12 cellular contexts compared by ENCODE assay signal in genomic region chr15:65326109-65326508, GRCh38. TPM values are rescaled to one million over a fixed set of nuclear protein-coding genes. Genes with fewer than 3 reads are reported as not detected.
DNase-seq lines count a peak whose midpoint lies in the region; ATAC-seq and TF ChIP-seq lines count a peak whose summit lies in the region.
"Had no signal": no experiment of that assay in that cellular context is flagged by ENCODE, and none has a peak within 500 bp of the region (broad histone marks: within the 10 kb centered on the region; RNA-seq: fewer than 3 reads in every experiment).

No MANE protein-coding gene starts in this region.

- H3K4me1 Mint-ChIP-seq in Caco-2 (ENCODE audit: low read depth, unreplicated experiment) (no peaks in the 10 kb centered on the region), nephron (peaks cover 23% of the 10 kb centered on the region)
- H3K4me1 Mint-ChIP-seq: activated CD4-positive, alpha-beta T cell treated with anti-CD3 and anti-CD28 coated beads, Interleukin-2, amount 10 ng/mL, durations not matched to agents 24 days and 14 days had no signal

- H3K36me3 Mint-ChIP-seq in Caco-2 (ENCODE audit: insufficient read depth, unreplicated experiment) (peaks cover 29% of the 10 kb centered on the region), nephron (ENCODE audit: low read depth) (peaks cover 21% of the 10 kb centered on the region)

- TF ChIP-seq CTCF in Caco-2 (IDR thresholded peaks at IDR 0.05; ENCODE audit: insufficient read depth in 1 of 2, low read depth in 1 of 2, low read length in 1 of 2, severe bottlenecking in 1 of 2, unreplicated experiment in 1 of 2) (no peak), fibroblast of pulmonary artery (IDR thresholded peaks at IDR 0.05; ENCODE audit: low read length, missing control alignments) (no peak), nephron (IDR thresholded peaks at IDR 0.05; ENCODE audit: unreplicated experiment in 3 of 3) (no peak), stomach (IDR thresholded peaks at IDR 0.05) (no peak)

- H3K4me3 Mint-ChIP-seq in Caco-2 (ENCODE audit: unreplicated experiment) (no peak overlapping the region), nephron (no peak overlapping the region)
- H3K4me3 Mint-ChIP-seq: activated CD4-positive, alpha-beta T cell treated with anti-CD3 and anti-CD28 coated beads, Interleukin-2, amount 10 ng/mL, durations not matched to agents 24 days and 14 days had no signal

- 12 to 22% (median 15%) methylated on average over 9 to 12 of the region's 12 CpGs for WGBS in stomach, 5 donors

- intact Hi-C loops in Caco-2 (cut with micrococcal nuclease; ENCODE audit: unreplicated experiment) (no loop called here), stomach (cut with DNase I; ENCODE audit: low total_unique reads) (no loop called here)

- H3K27me3 ChIP-seq in Caco-2 (replicated peaks; ENCODE audit: control insufficient read depth, insufficient read depth, low read length) (no peaks in the 10 kb centered on the region), stomach (peaks cover 0 to 13% (median 0%) of the 10 kb centered on the region in 3 donors)

- BruUV-seq in Caco-2 (replicated peaks; lab: Mats Ljungman, UMichigan) = no TSS peak

- no peak overlapping the region for H3K4me3 ChIP-seq in Caco-2 (ENCODE audit: low read depth, low read length)
- H3K4me3 ChIP-seq in fibroblast of pulmonary artery (replicated peaks; ENCODE audit: low read depth, low read length) = no peak overlapping the region
- H3K4me3 ChIP-seq in stomach = no peak overlapping the region

- DNase-seq in Caco-2 (no peak), fibroblast of pulmonary artery (ENCODE audit: low read depth) (peak; percentile 25), stomach (no peak), DMS114 treated with DMSO at 0.1 percent for 48 hours (lab: John Stamatoyannopoulos, UW; ENCODE audit: unreplicated experiment) (no peak), GDM1 (lab: John Stamatoyannopoulos, UW) (no peak)
- DNase-seq: activated CD4-positive, alpha-beta T cell treated with anti-CD3 and anti-CD28 coated beads, Interleukin-2, amount 10 ng/mL, durations not matched to agents 24 days and 14 days had no signal

- H3K27ac ChIP-seq in stomach = no peak overlapping the region
- H3K27ac ChIP-seq: KMS-11 had no signal

- H3K9me3 Mint-ChIP-seq in Caco-2 (ENCODE audit: unreplicated experiment) = no peaks in the 10 kb centered on the region
- no peaks in the 10 kb centered on the region for H3K9me3 Mint-ChIP-seq in nephron
- H3K9me3 Mint-ChIP-seq: activated CD4-positive, alpha-beta T cell treated with anti-CD3 and anti-CD28 coated beads, Interleukin-2, amount 10 ng/mL, durations not matched to agents 24 days and 14 days had no signal

- H3K27me3 Mint-ChIP-seq in Caco-2 (ENCODE audit: insufficient read depth, unreplicated experiment) (no peaks in the 10 kb centered on the region), nephron (ENCODE audit: low read depth) (peaks cover 4% of the 10 kb centered on the region)

- POLR2A ChIA-PET in Caco-2 (lab: Charles Lee) = interaction anchor here (1.1 to 1.2 kb wide), 2 partner anchors 21 to 544 kb away, joined by 4 read pairs; partner anchors contain the start of gene RNU5B-1

- CTCF ChIA-PET in Caco-2 (lab: Charles Lee) = interaction anchor here (0.6 to 0.7 kb wide), 2 partner anchors 52 to 185 kb away, joined by 3 to 7 read pairs; partner anchors contain the start of gene IGDCC3

- TF ChIP-seq POLR2A in stomach (IDR thresholded peaks at IDR 0.05) = no peak

- no peaks in the 10 kb centered on the region for H3K4me1 ChIP-seq in Caco-2
- H3K4me1 ChIP-seq in stomach = peaks cover 0 to 13% (median 0%) of the 10 kb centered on the region in 4 donors

- ATAC-seq in GM21515 (IDR thresholded peaks at IDR 0.05; ENCODE audit: unreplicated experiment) = no peak

- no peaks in the 10 kb centered on the region; the same call in 1 of the 2 replicates for H3K36me3 ChIP-seq in Caco-2 (ENCODE audit: control insufficient read depth, insufficient read depth, low read length)
- no peaks in the 10 kb centered on the region for H3K36me3 ChIP-seq in stomach

- H3K27ac Mint-ChIP-seq in Caco-2 (ENCODE audit: unreplicated experiment) (peak overlapping the region; percentile 33), nephron (peak overlapping the region; percentile 69 to 87 (median 71))
- H3K27ac Mint-ChIP-seq: activated CD4-positive, alpha-beta T cell treated with anti-CD3 and anti-CD28 coated beads, Interleukin-2, amount 10 ng/mL, durations not matched to agents 24 days and 14 days had no signal

- H3K9me3 ChIP-seq in Caco-2 (no peaks in the 10 kb centered on the region), stomach (no peaks in the 10 kb centered on the region)

- no peak for TF ChIP-seq EP300 in stomach (IDR thresholded peaks at IDR 0.05)

TF ChIP-seq in PFSK-1, 5 proteins besides CTCF, POLR2A, EP300 and RAD21:
- TF ChIP-seq TAF1 (IDR thresholded peaks at IDR 0.05; ENCODE audit: borderline replicate concordance, insufficient read depth, low read length) (no peak), REST (IDR thresholded peaks at IDR 0.05; ENCODE audit: insufficient read depth in 1 of 2, low read depth in 2 of 2, low read length in 2 of 2) (peak; percentile 65 to 71; a peak in 3 of 4 replicates)

RNA-seq across cellular contexts. Expression of gene RNU5B-1, which starts 21.6 kb away (rescaled TPM):
- total RNA-seq in Caco-2 (2022) = not detected in 2 replicates
- not detected for polyA plus RNA-seq in PFSK-1 (2012; ENCODE audit: insufficient read length, low read depth)
- not detected for total RNA-seq in stomach
- not detected for polyA plus RNA-seq in stomach
- total RNA-seq: activated CD4-positive, alpha-beta T cell treated with anti-CD3 and anti-CD28 coated beads, Interleukin-2, amount 10 ng/mL, durations not matched to agents 24 days and 14 days had no signal
- polyA plus RNA-seq: adipose tissue had no signal

RNA-seq across cellular contexts. Expression of gene RNU5A-1, which starts 30.3 kb away (rescaled TPM):
- not detected in 2 replicates for total RNA-seq in Caco-2 (2022)
- not detected for polyA plus RNA-seq in PFSK-1 (2012; ENCODE audit: insufficient read length, low read depth)
- not detected for total RNA-seq in stomach
- polyA plus RNA-seq in stomach = not detected
- total RNA-seq: activated CD4-positive, alpha-beta T cell treated with anti-CD3 and anti-CD28 coated beads, Interleukin-2, amount 10 ng/mL, durations not matched to agents 24 days and 14 days; posterior vena cava had no signal
- polyA plus RNA-seq: adipose tissue had no signal

RNA-seq across cellular contexts. Expression of gene PARP16, which starts 39.4 kb away (rescaled TPM):
- total RNA-seq in Caco-2 (2022) (6.9 and 9.5 TPM in 2 replicates), stomach (10 to 100 TPM in 2 of 5 donors, 1 to 10 TPM in 3; 2.6 to 17.5 (median 6.1) TPM)
- 12.9 TPM for polyA plus RNA-seq in PFSK-1 (2012; ENCODE audit: insufficient read length, low read depth)
- 1 to 10 TPM; 5.3 to 8.6 (median 7.4) TPM for polyA plus RNA-seq in stomach

RNA-seq across cellular contexts. Expression of gene IGDCC3, which starts 51.7 kb away (rescaled TPM):
- 43.5 and 51.2 TPM in 2 replicates for total RNA-seq in Caco-2 (2022)
- 0.24 TPM for polyA plus RNA-seq in PFSK-1 (2012; ENCODE audit: insufficient read length, low read depth)
- total RNA-seq in stomach = 1 to 10 TPM in 2 of 5 donors, not detected in 3; 1.7 to 5.8 TPM
- under 1 TPM in 2 of 3 donors, not detected in 1; 0.08 to 0.12 TPM for polyA plus RNA-seq in stomach
- total RNA-seq: activated CD4-positive, alpha-beta T cell treated with anti-CD3 and anti-CD28 coated beads, Interleukin-2, amount 10 ng/mL, durations not matched to agents 24 days and 14 days; posterior vena cava had no signal
